ENCODE assay signal across 21 cellular contexts in the genomic region with DNA sequence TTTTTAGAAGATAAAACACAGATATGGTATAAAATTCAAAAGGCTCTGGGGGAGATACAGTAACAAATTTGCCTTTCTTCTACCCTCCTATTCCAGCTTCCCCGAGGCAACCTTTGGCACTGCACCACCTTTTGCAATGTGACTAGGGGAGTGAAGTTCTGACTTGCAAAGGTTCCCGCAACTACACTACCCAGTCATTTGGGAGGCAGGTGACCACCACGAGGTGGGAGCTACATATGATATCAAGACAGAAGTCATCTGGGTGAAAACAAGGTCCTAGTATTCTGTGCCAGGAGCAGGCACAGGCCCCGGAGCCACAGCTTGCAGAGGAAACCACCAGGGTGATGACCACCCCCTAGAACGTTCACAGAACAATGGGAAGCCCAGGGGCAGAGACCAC.
DNase-seq lines count a peak whose midpoint lies in the region; ATAC-seq and TF ChIP-seq lines count a peak whose summit lies in the region.
"Had no signal": no experiment of that assay in that cellular context is flagged by ENCODE, and none has a peak within 500 bp of the region (broad histone marks: within the 10 kb centered on the region; RNA-seq: fewer than 3 reads in every experiment).

No MANE protein-coding gene starts in this region.

- peaks cover 16% of the 10 kb centered on the region for H3K36me3 Mint-ChIP-seq in HFFc6 (ENCODE audit: low read depth)

- no peaks in the 10 kb centered on the region; the same call in 1 of the 2 replicates for H3K27me3 Mint-ChIP-seq in HFFc6 (ENCODE audit: insufficient read depth)
- H3K27me3 Mint-ChIP-seq: activated B cell treated with CpG ODN at 0.5 μM for 24 hours; activated naive CD8-positive, alpha-beta T cell treated with anti-CD3 and anti-CD28 coated beads for 36 hours; IgD-negative memory B cell had no signal

- ATAC-seq in GM21786 (IDR thresholded peaks at IDR 0.05; ENCODE audit: unreplicated experiment): no peak
- ATAC-seq: esophagus mucosa had no signal

- no peak for TF ChIP-seq CTCF in HFFc6 (IDR thresholded peaks at IDR 0.05)
- TF ChIP-seq CTCF in dorsolateral prefrontal cortex (IDR thresholded peaks at IDR 0.05 in 54 of 56, conservative IDR thresholded peaks at IDR 0.05 in 2 of 56; ENCODE audit: low read depth in 1 of 56, partially characterized antibody in 56 of 56): no peak
- TF ChIP-seq CTCF in sigmoid colon (IDR thresholded peaks at IDR 0.05): no peak
- TF ChIP-seq CTCF in prostate gland (IDR thresholded peaks at IDR 0.05): no peak

- no peaks in the 10 kb centered on the region for H3K9me3 Mint-ChIP-seq in HFFc6

- DNase-seq in HFFc6 (no peak), dorsolateral prefrontal cortex (no peak), sigmoid colon (no peak), NCI-H2029 (lab: John Stamatoyannopoulos, UW) (no peak), prostate gland (ENCODE audit: low spot score) (no peak), HuH-7 (ENCODE audit: low spot score) (no peak)
- DNase-seq: activated B cell treated with CpG ODN at 0.5 μM for 24 hours; activated CD8-positive, alpha-beta memory T cell treated with anti-CD3 and anti-CD28 coated beads, Interleukin-2, amount 50 U/mL, for 4 hours; activated naive CD8-positive, alpha-beta T cell treated with anti-CD3 and anti-CD28 coated beads for 36 hours; islet precursor cell; NCI-H1092 treated with DMSO at 0.1 percent for 48 hours; NCI-H2081 treated with DMSO at 0.1 percent for 48 hours; small intestine; stimulated activated CD4-positive, alpha-beta T cell treated with anti-CD3 and anti-CD28 coated beads, Interleukin-2, amount 100 ng/mL, for 24 hours; T1000 had no signal

- peaks cover 46% of the 10 kb centered on the region for H3K4me1 Mint-ChIP-seq in HFFc6 (ENCODE audit: low read depth)

- H3K27ac Mint-ChIP-seq in HFFc6: peak overlapping the region; percentile 81
- H3K27ac Mint-ChIP-seq: activated B cell treated with CpG ODN at 0.5 μM for 24 hours; activated naive CD8-positive, alpha-beta T cell treated with anti-CD3 and anti-CD28 coated beads for 36 hours; IgD-negative memory B cell had no signal

- H3K4me1 ChIP-seq in BLaER1 (peaks cover 74% of the 10 kb centered on the region), sigmoid colon (peaks cover 0 to 71% (median 61%) of the 10 kb centered on the region in 4 donors), prostate gland (replicated peaks) (no peaks in the 10 kb centered on the region)
- H3K4me1 ChIP-seq: body of pancreas had no signal

- no peak overlapping the region for H3K4me3 Mint-ChIP-seq in HFFc6
- H3K4me3 Mint-ChIP-seq: activated B cell treated with CpG ODN at 0.5 μM for 24 hours; activated naive CD8-positive, alpha-beta T cell treated with anti-CD3 and anti-CD28 coated beads for 36 hours; CD14-positive monocyte; IgD-negative memory B cell had no signal

- TF ChIP-seq POLR2A in sigmoid colon (IDR thresholded peaks at IDR 0.05) (no peak), prostate gland (IDR thresholded peaks at IDR 0.05) (no peak)

- intact Hi-C loops in dorsolateral prefrontal cortex (cut with DNase I): no loop called here
- intact Hi-C loops in sigmoid colon (cut with DNase I): loop anchor here (5.0 kb wide), 3 partner anchors 47 to 272 kb away; no protein-coding TSS in a partner anchor
- intact Hi-C loops in prostate gland (cut with DNase I): no loop called here

- H3K27me3 ChIP-seq in BLaER1 (no peaks in the 10 kb centered on the region), dorsolateral prefrontal cortex (no peaks in the 10 kb centered on the region), sigmoid colon (no peaks in the 10 kb centered on the region), prostate gland (replicated peaks; ENCODE audit: insufficient read depth) (no peaks in the 10 kb centered on the region)
- H3K27me3 ChIP-seq: body of pancreas had no signal

- H3K27ac ChIP-seq in BLaER1: no peak overlapping the region
- H3K27ac ChIP-seq in dorsolateral prefrontal cortex: peak overlapping the region in 56 of 59 donors; percentile 4 to 92 (median 73)
- peak overlapping the region; percentile 75 to 86 (median 84) for H3K27ac ChIP-seq in sigmoid colon
- H3K27ac ChIP-seq in prostate gland: no peak overlapping the region
- H3K27ac ChIP-seq: body of pancreas had no signal

- H3K4me2 ChIP-seq in BLaER1: peak overlapping the region; percentile 56; the same call in 1 of the 2 replicates

- H3K36me3 ChIP-seq in BLaER1 (peaks cover 22% of the 10 kb centered on the region; the same call in 1 of the 2 replicates), sigmoid colon (peaks cover 0 to 13% (median 0%) of the 10 kb centered on the region in 4 donors), prostate gland (no peaks in the 10 kb centered on the region)

- H4K20me1 ChIP-seq in BLaER1: no peaks in the 10 kb centered on the region

- H3K9me3 ChIP-seq in BLaER1 (peaks cover 3% of the 10 kb centered on the region), sigmoid colon (no peaks in the 10 kb centered on the region), prostate gland (no peaks in the 10 kb centered on the region)
- H3K9me3 ChIP-seq: body of pancreas had no signal

- WGBS in sigmoid colon, 2 donors: 87 to 89% methylated on average over 5 of the region's 5 CpGs
- WGBS in prostate gland: 61% methylated on average over 5 of the region's 5 CpGs

- no peak overlapping the region for H3K9ac ChIP-seq in BLaER1

- no peak for TF ChIP-seq EP300 in sigmoid colon (IDR thresholded peaks at IDR 0.05)

- H3K4me3 ChIP-seq in BLaER1 (no peak overlapping the region), dorsolateral prefrontal cortex (no peak overlapping the region), sigmoid colon (no peak overlapping the region), prostate gland (no peak overlapping the region)
- H3K4me3 ChIP-seq: body of pancreas had no signal

Comparison
In these comparisons a context has a peak if more than half of its experiments do, and no peak if none do; other contexts are left out.
1. H3K27ac ChIP-seq: peak in dorsolateral prefrontal cortex (56 of 59) and sigmoid colon (4 of 4); none in BLaER1 (single experiment) and prostate gland (0 of 2).